12 cellular contexts compared by ENCODE assay signal in genomic region chr2:119697290-119698013, GRCh38. TPM values are rescaled to one million over a fixed set of nuclear protein-coding genes. Genes with fewer than 3 reads are reported as not detected.
DNase-seq lines count a peak whose midpoint lies in the region; ATAC-seq and TF ChIP-seq lines count a peak whose summit lies in the region.
"Had no signal": no experiment of that assay in that cellular context is flagged by ENCODE, and none has a peak within 500 bp of the region (broad histone marks: within the 10 kb centered on the region; RNA-seq: fewer than 3 reads in every experiment).

No MANE protein-coding gene starts in this region.

- no peaks in the 10 kb centered on the region for H3K27me3 Mint-ChIP-seq in activated naive CD8-positive, alpha-beta T cell treated with anti-CD3 and anti-CD28 coated beads, Interleukin-2, amount 10 ng/mL, durations not matched to agents 7 days and 5 days
- H3K27me3 Mint-ChIP-seq in osteocyte (ENCODE audit: unreplicated experiment): peaks cover 22% of the 10 kb centered on the region

- TF ChIP-seq CTCF in osteocyte (IDR thresholded peaks at IDR 0.05): no peak

- POLR2A ChIA-PET in activated naive CD8-positive, alpha-beta T cell treated with anti-CD3 and anti-CD28 coated beads, Interleukin-2, amount 10 ng/mL, durations not matched to agents 7 days and 5 days (lab: Charles Lee): interaction anchor here (1.3 kb wide), 1 partner anchor 19 kb away, joined by 3 read pairs; the partner anchor contains the start of gene TMEM177

- ATAC-seq in GM19397 (IDR thresholded peaks at IDR 0.05; ENCODE audit: unreplicated experiment): peak; percentile 70
- peak; percentile 79 for ATAC-seq in HG03159 (IDR thresholded peaks at IDR 0.05; ENCODE audit: unreplicated experiment)
- peak; percentile 35 for ATAC-seq in activated naive CD8-positive, alpha-beta T cell treated with anti-CD3 and anti-CD28 coated beads, Interleukin-2, amount 10 ng/mL, durations not matched to agents 7 days and 5 days (ENCODE audit: low read depth)
- ATAC-seq in HG03097 (IDR thresholded peaks at IDR 0.05; ENCODE audit: low FRiP score, unreplicated experiment): no peak

- H3K27ac Mint-ChIP-seq in activated naive CD8-positive, alpha-beta T cell treated with anti-CD3 and anti-CD28 coated beads, Interleukin-2, amount 10 ng/mL, durations not matched to agents 7 days and 5 days: peak overlapping the region; percentile 6
- H3K27ac Mint-ChIP-seq in osteocyte (ENCODE audit: unreplicated experiment): no peak overlapping the region
- H3K27ac Mint-ChIP-seq: type B pancreatic cell had no signal

- peaks cover 3% of the 10 kb centered on the region for H3K36me3 Mint-ChIP-seq in activated naive CD8-positive, alpha-beta T cell treated with anti-CD3 and anti-CD28 coated beads, Interleukin-2, amount 10 ng/mL, durations not matched to agents 7 days and 5 days
- no peaks in the 10 kb centered on the region for H3K36me3 Mint-ChIP-seq in osteocyte (ENCODE audit: unreplicated experiment)

- H3K4me3 Mint-ChIP-seq in activated naive CD8-positive, alpha-beta T cell treated with anti-CD3 and anti-CD28 coated beads, Interleukin-2, amount 10 ng/mL, durations not matched to agents 7 days and 5 days: peak overlapping the region; percentile 10
- no peak overlapping the region for H3K4me3 Mint-ChIP-seq in osteocyte (ENCODE audit: unreplicated experiment)
- H3K4me3 Mint-ChIP-seq: type B pancreatic cell had no signal

- peaks cover 22% of the 10 kb centered on the region for H3K4me1 Mint-ChIP-seq in activated naive CD8-positive, alpha-beta T cell treated with anti-CD3 and anti-CD28 coated beads, Interleukin-2, amount 10 ng/mL, durations not matched to agents 7 days and 5 days
- H3K4me1 Mint-ChIP-seq in osteocyte (ENCODE audit: unreplicated experiment): peaks cover 8% of the 10 kb centered on the region

- no peaks in the 10 kb centered on the region for H3K9me3 Mint-ChIP-seq in activated naive CD8-positive, alpha-beta T cell treated with anti-CD3 and anti-CD28 coated beads, Interleukin-2, amount 10 ng/mL, durations not matched to agents 7 days and 5 days
- H3K9me3 Mint-ChIP-seq in osteocyte (ENCODE audit: unreplicated experiment): no peaks in the 10 kb centered on the region
- H3K9me3 Mint-ChIP-seq: type B pancreatic cell had no signal

- DNase-seq in DMS 273 (lab: John Stamatoyannopoulos, UW; ENCODE audit: unreplicated experiment) (peak; percentile 61), DMS 273 treated with DMSO at 0.1 percent for 48 hours (lab: John Stamatoyannopoulos, UW) (no peak), osteocyte (ENCODE audit: extremely low spot score, unreplicated experiment) (no peak), D341Med (ENCODE audit: low spot score) (no peak)
- no peak for DNase-seq in activated naive CD8-positive, alpha-beta T cell treated with anti-CD3 and anti-CD28 coated beads, Interleukin-2, amount 10 ng/mL, durations not matched to agents 7 days and 5 days
- DNase-seq: cortex of kidney, hypothalamus, NCI-H1105 had no signal

RNA-seq across cellular contexts. Expression of gene TMEM177, which starts 18.5 kb away (rescaled TPM):
- total RNA-seq in activated naive CD8-positive, alpha-beta T cell treated with anti-CD3 and anti-CD28 coated beads, Interleukin-2, amount 10 ng/mL, durations not matched to agents 7 days and 5 days: 10 to 100 TPM in 1 of 2 experiments, 1 to 10 TPM in 1; 9.0 to 13.1 TPM
- 7.4 and 7.6 TPM in 2 replicates for total RNA-seq in osteocyte
